1 cellular context compared by ENCODE assay signal in the genomic region with DNA sequence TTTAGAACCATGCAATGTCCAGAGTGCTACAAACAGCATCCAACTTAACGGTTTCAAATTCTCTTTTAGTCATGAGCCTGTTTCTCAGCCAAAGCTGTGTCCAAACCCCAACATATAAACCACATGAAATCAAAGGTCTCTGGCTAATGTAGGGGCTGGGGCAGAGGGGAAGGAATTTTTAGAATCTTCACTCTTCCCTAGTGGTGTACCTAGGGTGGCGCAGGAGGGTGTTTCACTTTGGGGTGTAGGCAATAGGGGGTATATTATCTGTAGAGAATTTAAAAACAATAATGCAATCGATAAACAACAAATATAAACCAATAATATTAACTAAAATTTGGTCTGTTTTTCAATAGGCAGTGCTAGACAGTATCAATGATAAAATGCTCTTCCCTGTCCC.
TF ChIP-seq lines count a peak whose summit lies in the region.

No MANE protein-coding gene starts in this region.

TF ChIP-seq in GM23338, 12 proteins besides CTCF, POLR2A, EP300 and RAD21 (continued from another document):
- TF ChIP-seq POLR2AphosphoS5 (IDR thresholded peaks at IDR 0.05; ENCODE audit: low read depth) = no peak
